ENCODE assay signal across 17 cellular contexts in the genomic region with DNA sequence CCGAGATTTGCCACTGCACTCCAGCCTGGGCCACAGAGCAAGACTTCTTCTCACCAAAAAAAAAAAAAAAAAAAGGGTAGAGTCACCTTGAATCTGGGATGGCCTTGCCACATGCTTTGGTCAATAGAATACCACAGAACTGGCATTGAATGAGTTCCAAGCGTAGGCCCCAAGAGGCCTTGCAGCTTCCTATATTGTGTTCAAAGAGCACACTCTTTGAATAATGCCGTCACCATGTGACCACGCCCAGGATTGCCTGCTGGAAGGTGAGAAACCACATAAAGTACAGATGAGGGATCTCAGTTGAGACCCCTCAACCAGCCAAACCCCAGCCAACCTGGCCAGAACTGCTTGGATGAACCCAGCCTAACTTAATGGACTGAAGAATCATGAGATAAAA.
DNase-seq lines count a peak whose midpoint lies in the region; ATAC-seq and TF ChIP-seq lines count a peak whose summit lies in the region.
"Had no signal": no experiment of that assay in that cellular context is flagged by ENCODE, and none has a peak within 500 bp of the region (broad histone marks: within the 10 kb centered on the region; RNA-seq: fewer than 3 reads in every experiment).

No MANE protein-coding gene starts in this region.

- H3K4me3 Mint-ChIP-seq in CD8-positive, alpha-beta T cell: no peak overlapping the region
- H3K4me3 Mint-ChIP-seq in central memory CD8-positive, alpha-beta T cell: no peak overlapping the region
- H3K4me3 Mint-ChIP-seq in stimulated activated effector memory CD8-positive, alpha-beta T cell treated with anti-CD3 and anti-CD28 coated beads, Interleukin-12 subunit alpha, Interleukin-12 subunit beta, amount 100 ng/mL, for 72 hours: no peak overlapping the region

- H3K9ac ChIP-seq in SU-DHL-6 (ENCODE audit: low read length): no peak overlapping the region

- intact Hi-C loops in CD8-positive, alpha-beta T cell (cut with DNase I, micrococcal nuclease): no loop called here

- peak overlapping the region; percentile 47 for H2AFZ ChIP-seq in SU-DHL-6 (ENCODE audit: low read depth, low read length, severe bottlenecking)

- no peaks in the 10 kb centered on the region for H3K79me2 ChIP-seq in SU-DHL-6 (ENCODE audit: insufficient read depth, low read length)

- no peak overlapping the region for H3K4me2 ChIP-seq in SU-DHL-6 (ENCODE audit: low read depth, low read length, poor library complexity, severe bottlenecking)

- H3F3A ChIP-seq in SU-DHL-6 (ENCODE audit: insufficient read depth): peaks cover 4% of the 10 kb centered on the region; the same call in 1 of the 2 replicates

- POLR2A ChIA-PET in CD8-positive, alpha-beta T cell (lab: Charles Lee): interaction anchor here (0.9 kb wide), 2 partner anchors 21 to 107 kb away, joined by 4 to 7 read pairs; no protein-coding TSS in a partner anchor

- H3K36me3 ChIP-seq in CD8-positive, alpha-beta T cell (ENCODE audit: insufficient read depth, low read length): no peaks in the 10 kb centered on the region
- H3K36me3 ChIP-seq in SU-DHL-6 (ENCODE audit: low read length): no peaks in the 10 kb centered on the region
- H3K36me3 ChIP-seq: BE2C had no signal

- H3K36me3 Mint-ChIP-seq in CD8-positive, alpha-beta T cell: no peaks in the 10 kb centered on the region
- peaks cover 3% of the 10 kb centered on the region for H3K36me3 Mint-ChIP-seq in central memory CD8-positive, alpha-beta T cell (ENCODE audit: insufficient read depth)
- no peaks in the 10 kb centered on the region for H3K36me3 Mint-ChIP-seq in stimulated activated effector memory CD8-positive, alpha-beta T cell treated with anti-CD3 and anti-CD28 coated beads, Interleukin-12 subunit alpha, Interleukin-12 subunit beta, amount 100 ng/mL, for 72 hours

- H3K27me3 ChIP-seq in CD8-positive, alpha-beta T cell (ENCODE audit: insufficient read depth, low read length): no peaks in the 10 kb centered on the region
- no peaks in the 10 kb centered on the region for H3K27me3 ChIP-seq in SU-DHL-6 (ENCODE audit: low read length)
- H3K27me3 ChIP-seq: BE2C had no signal

- no peaks in the 10 kb centered on the region for H4K20me1 ChIP-seq in SU-DHL-6 (ENCODE audit: low read depth, low read length)

- H3K9me3 ChIP-seq in CD8-positive, alpha-beta T cell (ENCODE audit: low read length): no peaks in the 10 kb centered on the region
- no peaks in the 10 kb centered on the region for H3K9me3 ChIP-seq in SU-DHL-6 (ENCODE audit: insufficient read depth, low read length)
- H3K9me3 ChIP-seq: BE2C had no signal

- ATAC-seq in CD8-positive, alpha-beta T cell: peak; percentile 49
- no peak for ATAC-seq in central memory CD8-positive, alpha-beta T cell (replicated peaks; ENCODE audit: extremely low read depth, poor library complexity, severe bottlenecking)
- no peak for ATAC-seq in stimulated activated effector memory CD8-positive, alpha-beta T cell treated with anti-CD3 and anti-CD28 coated beads, Interleukin-12 subunit alpha, Interleukin-12 subunit beta, amount 100 ng/mL, for 72 hours
- ATAC-seq: HepG2 had no signal

- DNase-seq in CD8-positive, alpha-beta T cell: peak in 2 of 7 experiments; percentile 17 to 44
- no peak for DNase-seq in central memory CD8-positive, alpha-beta T cell (ENCODE audit: low spot score in 2 of 2)
- DNase-seq in stimulated activated effector memory CD8-positive, alpha-beta T cell treated with anti-CD3 and anti-CD28 coated beads, Interleukin-12 subunit alpha, Interleukin-12 subunit beta, amount 100 ng/mL, for 72 hours (ENCODE audit: low spot score in 2 of 2): no peak
- DNase-seq in NCI-H2196 treated with DMSO at 0.1 percent for 48 hours (lab: John Stamatoyannopoulos, UW; ENCODE audit: unreplicated experiment) (no peak), HK-2 (ENCODE audit: unreplicated experiment) (no peak), NCI-H345 (lab: John Stamatoyannopoulos, UW) (no peak)
- DNase-seq: ACHN, BE2C, DMS 273 treated with DMSO at 0.1 percent for 48 hours, Karpas-422, MM.1S, NCI-H1105, NCI-H187, NCI-H446 treated with DMSO at 0.1 percent for 48 hours, NCI-H748 treated with DMSO at 0.1 percent for 48 hours had no signal

- H3K4me3 ChIP-seq in CD8-positive, alpha-beta T cell (ENCODE audit: low read depth, low read length): no peak overlapping the region
- no peak overlapping the region for H3K4me3 ChIP-seq in SU-DHL-6 (ENCODE audit: insufficient read depth, low read length, poor library complexity, severe bottlenecking)

- H3K4me1 Mint-ChIP-seq in CD8-positive, alpha-beta T cell (ENCODE audit: low read depth): peaks cover 41% of the 10 kb centered on the region
- peaks cover 12% of the 10 kb centered on the region for H3K4me1 Mint-ChIP-seq in central memory CD8-positive, alpha-beta T cell
- H3K4me1 Mint-ChIP-seq in stimulated activated effector memory CD8-positive, alpha-beta T cell treated with anti-CD3 and anti-CD28 coated beads, Interleukin-12 subunit alpha, Interleukin-12 subunit beta, amount 100 ng/mL, for 72 hours: peaks cover 19% of the 10 kb centered on the region

- H3K27ac Mint-ChIP-seq in CD8-positive, alpha-beta T cell: peak overlapping the region; percentile 81
- peak overlapping the region; percentile 47 for H3K27ac Mint-ChIP-seq in central memory CD8-positive, alpha-beta T cell (ENCODE audit: low read depth)
- H3K27ac Mint-ChIP-seq in stimulated activated effector memory CD8-positive, alpha-beta T cell treated with anti-CD3 and anti-CD28 coated beads, Interleukin-12 subunit alpha, Interleukin-12 subunit beta, amount 100 ng/mL, for 72 hours: peak overlapping the region; percentile 1

- H3K27me3 Mint-ChIP-seq in CD8-positive, alpha-beta T cell (ENCODE audit: low read depth): no peaks in the 10 kb centered on the region
- no peaks in the 10 kb centered on the region for H3K27me3 Mint-ChIP-seq in central memory CD8-positive, alpha-beta T cell

- CTCF ChIA-PET in CD8-positive, alpha-beta T cell (lab: Charles Lee): interaction anchor here (0.7 to 1.5 kb wide), 2 partner anchors 49 to 192 kb away, joined by 3 read pairs; no protein-coding TSS in a partner anchor

- peaks cover 21% of the 10 kb centered on the region for H3K4me1 ChIP-seq in CD8-positive, alpha-beta T cell (ENCODE audit: insufficient read depth, low read length)
- H3K4me1 ChIP-seq: BE2C had no signal

- no peaks in the 10 kb centered on the region for H3K9me2 ChIP-seq in SU-DHL-6 (replicated peaks; ENCODE audit: insufficient read depth, low read length)

- TF ChIP-seq CTCF in CD8-positive, alpha-beta T cell (IDR thresholded peaks at IDR 0.05): no peak
- no peak for TF ChIP-seq CTCF in SU-DHL-6 (IDR thresholded peaks at IDR 0.05; ENCODE audit: insufficient read depth, low read length, poor library complexity, severe bottlenecking)

- no peak overlapping the region for H3K27ac ChIP-seq in CD8-positive, alpha-beta T cell (ENCODE audit: low read depth, low read length)
- no peak overlapping the region for H3K27ac ChIP-seq in SU-DHL-6 (ENCODE audit: low read depth, low read length)

- H3K9me3 Mint-ChIP-seq in CD8-positive, alpha-beta T cell: no peaks in the 10 kb centered on the region
- H3K9me3 Mint-ChIP-seq in central memory CD8-positive, alpha-beta T cell: no peaks in the 10 kb centered on the region
- H3K9me3 Mint-ChIP-seq in stimulated activated effector memory CD8-positive, alpha-beta T cell treated with anti-CD3 and anti-CD28 coated beads, Interleukin-12 subunit alpha, Interleukin-12 subunit beta, amount 100 ng/mL, for 72 hours: no peaks in the 10 kb centered on the region

Comparison
In these comparisons a context has a peak if more than half of its experiments do, and no peak if none do; other contexts are left out.
1. H3K27ac Mint-ChIP-seq: peak in every context shown above with its lines; median percentile 81 in CD8-positive, alpha-beta T cell; 47 in central memory CD8-positive, alpha-beta T cell; 1 in stimulated activated effector memory CD8-positive, alpha-beta T cell treated with anti-CD3 and anti-CD28 coated beads, Interleukin-12 subunit alpha, Interleukin-12 subunit beta, amount 100 ng/mL, for 72 hours.